ENCODE assay signal across 10 cellular contexts in genomic region chr5:111472579-111472978, GRCh38. TPM values are rescaled to one million over a fixed set of nuclear protein-coding genes. Genes with fewer than 3 reads are reported as not detected.
DNase-seq lines count a peak whose midpoint lies in the region; ATAC-seq and TF ChIP-seq lines count a peak whose summit lies in the region.
"Had no signal": no experiment of that assay in that cellular context is flagged by ENCODE, and none has a peak within 500 bp of the region (broad histone marks: within the 10 kb centered on the region; RNA-seq: fewer than 3 reads in every experiment).

No MANE protein-coding gene starts in this region.

- peaks cover 21% of the 10 kb centered on the region for H3K36me3 ChIP-seq in CD4-positive, alpha-beta memory T cell (ENCODE audit: insufficient read depth, low read length)

- H3K4me1 Mint-ChIP-seq in CD4-positive, alpha-beta memory T cell = peaks cover 2 to 13% (median 8%) of the 10 kb centered on the region in 4 donors
- peaks cover 3% of the 10 kb centered on the region for H3K4me1 Mint-ChIP-seq in activated naive CD8-positive, alpha-beta T cell treated with anti-CD3 and anti-CD28 coated beads for 36 hours
- no peaks in the 10 kb centered on the region for H3K4me1 Mint-ChIP-seq in type B pancreatic cell (ENCODE audit: unreplicated experiment)
- no peaks in the 10 kb centered on the region for H3K4me1 Mint-ChIP-seq in stimulated activated memory B cell treated with anti-CD40 and anti-IgM and Interleukin-4, amounts not matched to agents 10 μg/mL and 1 μg/mL and 100 μg/mL, for 72 hours

- H3K9me3 ChIP-seq in CD4-positive, alpha-beta memory T cell (ENCODE audit: control insufficient read depth in 1 of 2, low read length in 2 of 2) = no peaks in the 10 kb centered on the region

- H3K36me3 Mint-ChIP-seq in CD4-positive, alpha-beta memory T cell = peaks cover 41 to 57% of the 10 kb centered on the region in 2 donors
- peaks cover 23% of the 10 kb centered on the region for H3K36me3 Mint-ChIP-seq in activated naive CD8-positive, alpha-beta T cell treated with anti-CD3 and anti-CD28 coated beads for 36 hours
- H3K36me3 Mint-ChIP-seq in type B pancreatic cell = no peaks in the 10 kb centered on the region
- H3K36me3 Mint-ChIP-seq in stimulated activated memory B cell treated with anti-CD40 and anti-IgM and Interleukin-4, amounts not matched to agents 10 μg/mL and 1 μg/mL and 100 μg/mL, for 72 hours = no peaks in the 10 kb centered on the region

- no peak for DNase-seq in CD4-positive, alpha-beta memory T cell
- DNase-seq in activated naive CD8-positive, alpha-beta T cell treated with anti-CD3 and anti-CD28 coated beads for 36 hours = no peak
- DNase-seq in type B pancreatic cell (ENCODE audit: extremely low spot score, unreplicated experiment) (no peak), NCI-H1694 (lab: John Stamatoyannopoulos, UW) (no peak), DMS153 treated with DMSO at 0.1 percent for 48 hours (lab: John Stamatoyannopoulos, UW; ENCODE audit: unreplicated experiment) (no peak)

- CTCF ChIA-PET in CD4-positive, alpha-beta memory T cell (lab: Charles Lee; ENCODE audit: partially characterized antibody) = interaction anchor here (0.7 to 1.3 kb wide), 4 partner anchors 11 to 313 kb away, joined by 3 to 4 read pairs (median 3); no protein-coding TSS in a partner anchor

- no peaks in the 10 kb centered on the region for H3K9me3 Mint-ChIP-seq in CD4-positive, alpha-beta memory T cell
- H3K9me3 Mint-ChIP-seq in activated naive CD8-positive, alpha-beta T cell treated with anti-CD3 and anti-CD28 coated beads for 36 hours = peaks cover 4% of the 10 kb centered on the region
- H3K9me3 Mint-ChIP-seq in type B pancreatic cell = no peaks in the 10 kb centered on the region
- H3K9me3 Mint-ChIP-seq in stimulated activated memory B cell treated with anti-CD40 and anti-IgM and Interleukin-4, amounts not matched to agents 10 μg/mL and 1 μg/mL and 100 μg/mL, for 72 hours = no peaks in the 10 kb centered on the region

- no peak overlapping the region for H3K4me3 ChIP-seq in CD4-positive, alpha-beta memory T cell (ENCODE audit: low read length in 2 of 2)
- H3K4me3 ChIP-seq: lung, skin epidermis had no signal

- H3K27me3 Mint-ChIP-seq in CD4-positive, alpha-beta memory T cell = no peaks in the 10 kb centered on the region
- no peaks in the 10 kb centered on the region for H3K27me3 Mint-ChIP-seq in activated naive CD8-positive, alpha-beta T cell treated with anti-CD3 and anti-CD28 coated beads for 36 hours
- no peaks in the 10 kb centered on the region for H3K27me3 Mint-ChIP-seq in type B pancreatic cell
- H3K27me3 Mint-ChIP-seq in stimulated activated memory B cell treated with anti-CD40 and anti-IgM and Interleukin-4, amounts not matched to agents 10 μg/mL and 1 μg/mL and 100 μg/mL, for 72 hours = no peaks in the 10 kb centered on the region

- H3K27me3 ChIP-seq in CD4-positive, alpha-beta memory T cell (ENCODE audit: insufficient read depth, low read length) = no peaks in the 10 kb centered on the region

- peak; percentile 62 for ATAC-seq in GM19395 (IDR thresholded peaks at IDR 0.05; ENCODE audit: unreplicated experiment)
- ATAC-seq in HG03460 (IDR thresholded peaks at IDR 0.05; ENCODE audit: unreplicated experiment) = peak; percentile 54
- ATAC-seq in stimulated activated memory B cell treated with anti-CD40 and anti-IgM and Interleukin-4, amounts not matched to agents 10 μg/mL and 1 μg/mL and 100 μg/mL, for 72 hours = no peak

- H3K4me3 Mint-ChIP-seq in CD4-positive, alpha-beta memory T cell = no peak overlapping the region
- H3K4me3 Mint-ChIP-seq in activated naive CD8-positive, alpha-beta T cell treated with anti-CD3 and anti-CD28 coated beads for 36 hours = no peak overlapping the region
- H3K4me3 Mint-ChIP-seq in type B pancreatic cell = no peak overlapping the region
- no peak overlapping the region for H3K4me3 Mint-ChIP-seq in stimulated activated memory B cell treated with anti-CD40 and anti-IgM and Interleukin-4, amounts not matched to agents 10 μg/mL and 1 μg/mL and 100 μg/mL, for 72 hours

- H3K27ac Mint-ChIP-seq in CD4-positive, alpha-beta memory T cell = peak overlapping the region in 6 of 7 donors; percentile 11 to 82 (median 54)
- peak overlapping the region; percentile 26 for H3K27ac Mint-ChIP-seq in activated naive CD8-positive, alpha-beta T cell treated with anti-CD3 and anti-CD28 coated beads for 36 hours
- H3K27ac Mint-ChIP-seq in type B pancreatic cell = no peak overlapping the region
- H3K27ac Mint-ChIP-seq in stimulated activated memory B cell treated with anti-CD40 and anti-IgM and Interleukin-4, amounts not matched to agents 10 μg/mL and 1 μg/mL and 100 μg/mL, for 72 hours = no peak overlapping the region

- intact Hi-C loops in CD4-positive, alpha-beta memory T cell (cut with micrococcal nuclease) = no loop called here

- H3K4me1 ChIP-seq in CD4-positive, alpha-beta memory T cell (ENCODE audit: insufficient read depth, low read length) = no peaks in the 10 kb centered on the region

- TF ChIP-seq CTCF in type B pancreatic cell (conservative IDR thresholded peaks at IDR 0.05) = no peak

- H3K27ac ChIP-seq in CD4-positive, alpha-beta memory T cell (ENCODE audit: low read depth, low read length) = no peak overlapping the region
- H3K27ac ChIP-seq: skin epidermis had no signal

- POLR2A ChIA-PET in CD4-positive, alpha-beta memory T cell (lab: Charles Lee; ENCODE audit: partially characterized antibody) = no interaction called here

RNA-seq across cellular contexts. Expression of gene STARD4, which starts 39.8 kb away (rescaled TPM):
- 10 to 100 TPM; 12.4 to 17.2 TPM for total RNA-seq in CD4-positive, alpha-beta memory T cell
- 1 to 10 TPM; 4.5 to 5.5 TPM for polyA plus RNA-seq in CD4-positive, alpha-beta memory T cell
- 10 to 100 TPM; 71.6 to 71.8 TPM for total RNA-seq in activated naive CD8-positive, alpha-beta T cell treated with anti-CD3 and anti-CD28 coated beads for 36 hours
- total RNA-seq in type B pancreatic cell (ENCODE audit: low replicate concordance) = 39.1 and 56.6 TPM in 2 replicates

Comparison
In these comparisons a context has a peak if more than half of its experiments do, and no peak if none do; other contexts are left out.
1. H3K27ac Mint-ChIP-seq: peak in CD4-positive, alpha-beta memory T cell (6 of 7) and activated naive CD8-positive, alpha-beta T cell treated with anti-CD3 and anti-CD28 coated beads for 36 hours (single experiment); none in type B pancreatic cell (single experiment) and stimulated activated memory B cell treated with anti-CD40 and anti-IgM and Interleukin-4, amounts not matched to agents 10 μg/mL and 1 μg/mL and 100 μg/mL, for 72 hours (single experiment).